In the genomic region with DNA sequence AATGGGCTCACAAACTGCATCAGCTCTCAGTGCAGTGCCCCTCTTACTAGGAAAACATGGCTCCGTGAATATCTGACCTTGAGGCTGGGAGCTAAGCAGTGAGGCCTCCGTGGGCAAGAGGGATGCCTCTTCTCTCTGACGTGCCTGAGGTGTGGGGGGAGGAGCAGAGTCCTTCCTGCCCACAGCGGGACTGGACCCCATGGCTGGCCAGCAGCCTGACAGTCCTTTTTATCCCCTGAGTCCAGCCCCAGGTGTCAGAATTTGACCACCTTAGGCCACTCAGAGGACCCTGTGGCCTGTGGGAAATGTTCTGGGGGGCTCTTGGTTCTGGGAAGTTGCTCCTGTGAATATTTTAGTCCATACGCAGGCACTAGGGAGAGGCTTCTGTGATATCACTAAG, we compare ENCODE assay signal across 20 cellular contexts. TPM values are rescaled to one million over a fixed set of nuclear protein-coding genes. Genes with fewer than 3 reads are reported as not detected.
DNase-seq lines count a peak whose midpoint lies in the region; ATAC-seq and TF ChIP-seq lines count a peak whose summit lies in the region.
"Had no signal": no experiment of that assay in that cellular context is flagged by ENCODE, and none has a peak within 500 bp of the region (broad histone marks: within the 10 kb centered on the region; RNA-seq: fewer than 3 reads in every experiment).

No MANE protein-coding gene starts in this region.

- peak overlapping the region; percentile 39 for H3K9ac ChIP-seq in adipocyte (ENCODE audit: low read length)
- H3K9ac ChIP-seq in subcutaneous abdominal adipose tissue (ENCODE audit: low read length in 5 of 5): peak overlapping the region in 4 of 5 donors; percentile 5 to 56 (median 25)

- intact Hi-C loops in heart right ventricle (cut with DNase I): loop anchor here in 1 of 10 donors (10.0 kb wide), 1 partner anchor 114 kb away; no protein-coding TSS in a partner anchor

- DNase-seq in adipocyte (ENCODE audit: low read depth): no peak
- no peak for DNase-seq in heart right ventricle
- DNase-seq in omental fat pad (ENCODE audit: low spot score): no peak
- no peak for DNase-seq in hippocampal formation (lab: John Stamatoyannopoulos, UW)
- no peak for DNase-seq in NCI-H2171 (lab: John Stamatoyannopoulos, UW)
- no peak for DNase-seq in NCI-H2081 treated with DMSO at 0.1 percent for 48 hours (lab: John Stamatoyannopoulos, UW)
- no peak for DNase-seq in activated T-cell treated with anti-CD3 and anti-CD28 coated beads, Interleukin-2, amount 50 U/mL, for 48 hours
- DNase-seq: Caco-2; CD4-positive, alpha-beta T cell; H9; Kasumi-1; MM.1S; NCI-H1105; NCI-H2227 treated with DMSO at 0.1 percent for 48 hours; NCI-H510A treated with DMSO at 0.1 percent for 48 hours; NCI-H774; OCI-M1; SIG-M5 had no signal

- H3K27me3 ChIP-seq in adipocyte (replicated peaks; ENCODE audit: control insufficient read depth, insufficient read depth, low read length) (no peaks in the 10 kb centered on the region), heart right ventricle (no peaks in the 10 kb centered on the region), subcutaneous abdominal adipose tissue (ENCODE audit: control insufficient read depth in 5 of 5, insufficient read depth in 4 of 5, low read length in 5 of 5) (no peaks in the 10 kb centered on the region)

- ATAC-seq in heart right ventricle: peak in 7 of 8 donors; percentile 15 to 54 (median 23)
- ATAC-seq in omental fat pad (ENCODE audit: low FRiP score): peak; percentile 13
- ATAC-seq: A549 had no signal

- WGBS in heart right ventricle, 2 donors: 51 to 56% methylated on average over 5 of the region's 5 CpGs

- H3K4me3 ChIP-seq in adipocyte (ENCODE audit: low read length) (no peak overlapping the region), heart right ventricle (no peak overlapping the region), subcutaneous abdominal adipose tissue (ENCODE audit: low read depth in 1 of 5, low read length in 5 of 5) (no peak overlapping the region)
- H3K4me3 ChIP-seq: A549 had no signal

- H3K9me3 ChIP-seq in adipocyte (ENCODE audit: control insufficient read depth, low read length): no peaks in the 10 kb centered on the region
- H3K9me3 ChIP-seq in heart right ventricle: no peaks in the 10 kb centered on the region
- no peaks in the 10 kb centered on the region for H3K9me3 ChIP-seq in subcutaneous abdominal adipose tissue (ENCODE audit: control insufficient read depth in 5 of 5, low read length in 5 of 5)
- H3K9me3 ChIP-seq: A549, Caco-2 had no signal

- H3K27ac ChIP-seq in heart right ventricle (peak overlapping the region in 9 of 10 donors; percentile 52 to 80 (median 71)), subcutaneous abdominal adipose tissue (ENCODE audit: low read depth, low read length) (peak overlapping the region; percentile 72)
- H3K27ac ChIP-seq: A549 had no signal

- H3K4me1 ChIP-seq in adipocyte (ENCODE audit: control insufficient read depth, insufficient read depth, low read length) (peaks cover 32% of the 10 kb centered on the region), heart right ventricle (peaks cover 0 to 55% (median 39%) of the 10 kb centered on the region in 9 donors), subcutaneous abdominal adipose tissue (ENCODE audit: control insufficient read depth in 5 of 5, insufficient read depth in 5 of 5, low read length in 5 of 5) (peaks cover 7 to 50% (median 44%) of the 10 kb centered on the region in 5 donors)
- H3K4me1 ChIP-seq: A549, Caco-2 had no signal

- TF ChIP-seq CTCF in heart right ventricle (IDR thresholded peaks at IDR 0.05) (no peak), omental fat pad (IDR thresholded peaks at IDR 0.05) (no peak)

- H3K36me3 ChIP-seq in adipocyte (ENCODE audit: control insufficient read depth, insufficient read depth, low read length, severe bottlenecking): peaks cover 57% of the 10 kb centered on the region
- peaks cover 0 to 72% (median 0%) of the 10 kb centered on the region in 9 donors for H3K36me3 ChIP-seq in heart right ventricle
- peaks cover 4 to 88% (median 63%) of the 10 kb centered on the region in 5 donors for H3K36me3 ChIP-seq in subcutaneous abdominal adipose tissue (ENCODE audit: control insufficient read depth in 5 of 5, insufficient read depth in 5 of 5, low read length in 5 of 5)

RNA-seq across cellular contexts. Expression of gene ANGPTL2, which starts 23.5 kb away (rescaled TPM):
- total RNA-seq in heart right ventricle (10 to 100 TPM; 24.2 to 73.5 (median 45.2) TPM), omental fat pad (100 to 1,000 TPM in 2 of 4 donors, 10 to 100 TPM in 2; 68.3 to 177 (median 112) TPM)
- 10 to 100 TPM; 16.2 to 22.6 TPM for polyA plus RNA-seq in heart right ventricle
- total RNA-seq: Caco-2; CD4-positive, alpha-beta T cell had no signal
